In genomic region chr6:81838031-81838430, GRCh38 we compare ENCODE assay signal across 20 cellular contexts.
A peak's percentile ranks its signal among the peaks of the same experiment; 100 is the strongest.
DNase-seq lines count a peak whose midpoint lies in the region; ATAC-seq and TF ChIP-seq lines count a peak whose summit lies in the region.
"Had no signal": no experiment of that assay in that cellular context is flagged by ENCODE, and none has a peak within 500 bp of the region (broad histone marks: within the 10 kb centered on the region; RNA-seq: fewer than 3 reads in every experiment).

No MANE protein-coding gene starts in this region.

- H3K27me3 Mint-ChIP-seq in type B pancreatic cell = no peaks in the 10 kb centered on the region
- H3K27me3 Mint-ChIP-seq: central memory CD8-positive, alpha-beta T cell had no signal

- H3K27ac Mint-ChIP-seq in type B pancreatic cell = peak overlapping the region; percentile 18
- H3K27ac Mint-ChIP-seq: activated naive CD4-positive, alpha-beta T cell treated with anti-CD3 and anti-CD28 coated beads for 36 hours; GM23338; neural progenitor cell had no signal

- DNase-seq in NCI-H2196 (lab: John Stamatoyannopoulos, UW; ENCODE audit: unreplicated experiment) (peak; percentile 29), NCI-H2196 treated with DMSO at 0.1 percent for 48 hours (lab: John Stamatoyannopoulos, UW; ENCODE audit: unreplicated experiment) (no peak), brain microvascular endothelial cell (peak; percentile 64), kidney glomerular epithelial cell (lab: John Stamatoyannopoulos, UW) (peak; percentile 11), type B pancreatic cell (ENCODE audit: extremely low spot score, unreplicated experiment) (no peak), NOMO-1 (lab: John Stamatoyannopoulos, UW; ENCODE audit: unreplicated experiment in 2 of 2) (no peak)
- DNase-seq: activated naive CD4-positive, alpha-beta T cell treated with anti-CD3 and anti-CD28 coated beads for 36 hours; COR-L47; head of caudate nucleus; mammary epithelial cell; NCI-H2081 treated with DMSO at 0.1 percent for 48 hours; NK-92 treated with Interleukin-12 subunit alpha and Interleukin-12 subunit beta, amount 100 ng/mL, for 24 hours; WERI-Rb-1 had no signal

- no peaks in the 10 kb centered on the region for H3K36me3 ChIP-seq in brain microvascular endothelial cell (replicated peaks)
- H3K36me3 ChIP-seq: neural progenitor cell, WERI-Rb-1 had no signal

- H3K27me3 ChIP-seq in brain microvascular endothelial cell (replicated peaks) = no peaks in the 10 kb centered on the region
- H3K27me3 ChIP-seq: neural progenitor cell had no signal

- in situ Hi-C loops in brain microvascular endothelial cell (cut with HindIII; ENCODE audit: low pct_ligation_motif_present, low sequenced_read_pairs) = no loop called here

- H3K9me3 Mint-ChIP-seq in type B pancreatic cell = peaks cover 5% of the 10 kb centered on the region
- H3K9me3 Mint-ChIP-seq: activated naive CD4-positive, alpha-beta T cell treated with anti-CD3 and anti-CD28 coated beads for 36 hours; GM23338; neural progenitor cell had no signal

- no peaks in the 10 kb centered on the region for H3K36me3 Mint-ChIP-seq in type B pancreatic cell
- H3K36me3 Mint-ChIP-seq: neural progenitor cell had no signal

- no peak for TF ChIP-seq CTCF in brain microvascular endothelial cell (IDR thresholded peaks at IDR 0.05; ENCODE audit: low read depth, low read length, missing control alignments)
- no peak for TF ChIP-seq CTCF in type B pancreatic cell (conservative IDR thresholded peaks at IDR 0.05)

- H3K4me3 ChIP-seq in brain microvascular endothelial cell (ENCODE audit: low read depth, low read length) = no peak overlapping the region
- H3K4me3 ChIP-seq: GM23338, neural progenitor cell, SK-N-MC, skin epidermis had no signal

- H3K27ac ChIP-seq in brain microvascular endothelial cell = no peak overlapping the region
- H3K27ac ChIP-seq: neural progenitor cell, SK-N-MC, skin epidermis, WERI-Rb-1 had no signal

- ATAC-seq in GM21619 (IDR thresholded peaks at IDR 0.05; ENCODE audit: unreplicated experiment) = no peak
- ATAC-seq in esophagus mucosa = no peak
- ATAC-seq: GM23338 had no signal

- H3K4me1 Mint-ChIP-seq in type B pancreatic cell (ENCODE audit: unreplicated experiment) = peaks cover 4% of the 10 kb centered on the region
- H3K4me1 Mint-ChIP-seq: central memory CD8-positive, alpha-beta T cell; GM23338 had no signal

- no peak overlapping the region for H3K4me3 Mint-ChIP-seq in type B pancreatic cell
- H3K4me3 Mint-ChIP-seq: activated naive CD4-positive, alpha-beta T cell treated with anti-CD3 and anti-CD28 coated beads for 36 hours; central memory CD8-positive, alpha-beta T cell; GM23338; neural progenitor cell had no signal

Comparison
In these comparisons a context has a peak if more than half of its experiments do, and no peak if none do; other contexts are left out.
1. DNase-seq: peak in NCI-H2196 (single experiment), brain microvascular endothelial cell (single experiment) and kidney glomerular epithelial cell (single experiment); none in NCI-H2196 treated with DMSO at 0.1 percent for 48 hours (single experiment), type B pancreatic cell (single experiment) and NOMO-1 (0 of 2).